8 cellular contexts compared by ENCODE assay signal in the genomic region with DNA sequence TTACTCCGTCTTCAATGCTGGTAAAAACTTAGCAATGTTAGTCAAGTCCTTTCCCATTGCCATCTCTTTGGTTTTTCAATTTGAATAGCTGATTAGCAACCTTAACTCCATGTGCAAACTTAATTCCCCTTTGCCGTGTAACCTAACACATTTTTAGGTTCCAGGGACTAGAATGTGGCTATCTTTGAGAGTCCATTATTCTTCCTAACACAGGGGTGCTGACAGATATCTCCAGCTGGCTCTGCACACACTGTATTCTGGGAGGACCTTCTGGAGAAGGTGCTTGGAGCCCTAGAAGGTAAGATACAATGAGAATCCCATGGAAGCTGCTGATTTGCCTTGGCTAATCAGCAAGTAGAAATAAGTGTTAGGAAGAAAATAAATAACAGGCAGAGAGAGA.
"Had no signal": no experiment of that assay in that cellular context is flagged by ENCODE, and none has a peak within 500 bp of the region (broad histone marks: within the 10 kb centered on the region; RNA-seq: fewer than 3 reads in every experiment).

No MANE protein-coding gene starts in this region.

- DNase-seq: H9, HCEC 1CT, IMR-90, KBM-7 had no signal

- H2AFZ ChIP-seq: GM23338 had no signal

- H3K4me3 ChIP-seq: GM23338 had no signal

- H3K4me2 ChIP-seq: GM23338 had no signal

- ATAC-seq: GM23338 had no signal

- H3K4me3 Mint-ChIP-seq: GM23338, H9 had no signal

- H3K9me3 Mint-ChIP-seq: GM23338, H9 had no signal

- FAIRE-seq: H1, H54, HTR-8/SVneo had no signal

- H3K27ac Mint-ChIP-seq: GM23338 had no signal
